1 cellular context compared by ENCODE assay signal in genomic region chr1:3064296-3064850, GRCh38.
TF ChIP-seq lines count a peak whose summit lies in the region.

No MANE protein-coding gene starts in this region.

TF ChIP-seq in WTC11, 78 proteins besides CTCF, POLR2A, EP300 and RAD21:
- TF ChIP-seq ZNF138 (CRISPR knock-in tag; conservative IDR thresholded peaks at IDR 0.05) (no peak), TCF7 (CRISPR knock-in tag; IDR thresholded peaks at IDR 0.05; ENCODE audit: low read depth) (no peak), ZNF532 (CRISPR knock-in tag; IDR thresholded peaks at IDR 0.05; ENCODE audit: borderline replicate concordance) (no peak), ARID4B (CRISPR knock-in tag; IDR thresholded peaks at IDR 0.05; ENCODE audit: borderline replicate concordance) (no peak), SMAD4 (CRISPR knock-in tag; IDR thresholded peaks at IDR 0.05) (no peak), ZNF219 (CRISPR knock-in tag; IDR thresholded peaks at IDR 0.05; ENCODE audit: borderline replicate concordance) (no peak), E2F4 (CRISPR knock-in tag; IDR thresholded peaks at IDR 0.05; ENCODE audit: borderline replicate concordance, low read depth) (no peak), ZNF671 (CRISPR knock-in tag; IDR thresholded peaks at IDR 0.05) (no peak), NR2C2 (CRISPR knock-in tag; IDR thresholded peaks at IDR 0.05) (no peak), FOXK1 (CRISPR knock-in tag; IDR thresholded peaks at IDR 0.05) (no peak), ATF2 (CRISPR knock-in tag; IDR thresholded peaks at IDR 0.05; ENCODE audit: borderline replicate concordance, low read depth) (no peak), JAZF1 (CRISPR knock-in tag; IDR thresholded peaks at IDR 0.05) (no peak), ELF4 (CRISPR knock-in tag; IDR thresholded peaks at IDR 0.05; ENCODE audit: low read depth) (no peak), SP1 (CRISPR knock-in tag; conservative IDR thresholded peaks at IDR 0.05) (no peak), ZNF281 (CRISPR knock-in tag; IDR thresholded peaks at IDR 0.05) (no peak), AFF4 (CRISPR knock-in tag; IDR thresholded peaks at IDR 0.05; ENCODE audit: borderline replicate concordance) (no peak)
